Comparison of ENCODE assay signal across 15 cellular contexts in genomic region chr17:64532409-64532808, GRCh38.
"Had no signal": no experiment of that assay in that cellular context is flagged by ENCODE, and none has a peak within 500 bp of the region (broad histone marks: within the 10 kb centered on the region; RNA-seq: fewer than 3 reads in every experiment).

No MANE protein-coding gene starts in this region.

- ATAC-seq: naive thymus-derived CD8-positive, alpha-beta T cell; WTC11 had no signal

- H3K27me3 ChIP-seq: SJCRH30, suprapubic skin, upper lobe of right lung had no signal

- H3K9me3 Mint-ChIP-seq: activated CD4-positive, alpha-beta T cell treated with anti-CD3 and anti-CD28 coated beads, Interleukin-2, amount 10 ng/mL, durations not matched to agents 7 days and 5 days; activated naive CD8-positive, alpha-beta T cell treated with anti-CD3 and anti-CD28 coated beads, Interleukin-2, amount 10 ng/mL, durations not matched to agents 7 days and 5 days; naive thymus-derived CD8-positive, alpha-beta T cell; WTC11 had no signal

- H3K27me3 Mint-ChIP-seq: activated CD4-positive, alpha-beta T cell treated with anti-CD3 and anti-CD28 coated beads, Interleukin-2, amount 10 ng/mL, durations not matched to agents 7 days and 5 days; activated naive CD8-positive, alpha-beta T cell treated with anti-CD3 and anti-CD28 coated beads, Interleukin-2, amount 10 ng/mL, durations not matched to agents 7 days and 5 days; naive thymus-derived CD8-positive, alpha-beta T cell had no signal

- DNase-seq: activated CD4-positive, alpha-beta T cell treated with anti-CD3 and anti-CD28 coated beads, Interleukin-2, amount 10 ng/mL, durations not matched to agents 7 days and 5 days; activated effector memory CD4-positive, alpha-beta T cell treated with anti-CD3 and anti-CD28 coated beads, Interleukin-2, amount 50 U/mL, for 16 hours; activated naive CD8-positive, alpha-beta T cell treated with anti-CD3 and anti-CD28 coated beads, Interleukin-2, amount 10 ng/mL, durations not matched to agents 7 days and 5 days; mammary epithelial cell; mucosa of descending colon; naive thymus-derived CD8-positive, alpha-beta T cell; retina; SJCRH30; stimulated activated CD4-positive, alpha-beta T cell treated with anti-CD3 and anti-CD28 coated beads, Interleukin-2, amount 100 ng/mL, for 48 hours; stimulated activated naive CD4-positive, alpha-beta T cell treated with Interleukin-2 at 50 U/mL for 16 hours; T-helper 2 cell; upper lobe of right lung had no signal

- H3K4me1 ChIP-seq: SJCRH30, upper lobe of right lung had no signal

- H3K9me3 ChIP-seq: mucosa of descending colon, SJCRH30, suprapubic skin, upper lobe of right lung had no signal

- H3K27ac Mint-ChIP-seq: activated CD4-positive, alpha-beta T cell treated with anti-CD3 and anti-CD28 coated beads, Interleukin-2, amount 10 ng/mL, durations not matched to agents 7 days and 5 days; activated naive CD8-positive, alpha-beta T cell treated with anti-CD3 and anti-CD28 coated beads, Interleukin-2, amount 10 ng/mL, durations not matched to agents 7 days and 5 days; WTC11 had no signal

- H3K27ac ChIP-seq: epithelial cell of prostate, SJCRH30, suprapubic skin, upper lobe of right lung had no signal

- H3K4me3 Mint-ChIP-seq: activated CD4-positive, alpha-beta T cell treated with anti-CD3 and anti-CD28 coated beads, Interleukin-2, amount 10 ng/mL, durations not matched to agents 7 days and 5 days; activated naive CD8-positive, alpha-beta T cell treated with anti-CD3 and anti-CD28 coated beads, Interleukin-2, amount 10 ng/mL, durations not matched to agents 7 days and 5 days; naive thymus-derived CD8-positive, alpha-beta T cell; WTC11 had no signal

- H3K4me1 Mint-ChIP-seq: activated CD4-positive, alpha-beta T cell treated with anti-CD3 and anti-CD28 coated beads, Interleukin-2, amount 10 ng/mL, durations not matched to agents 7 days and 5 days; naive thymus-derived CD8-positive, alpha-beta T cell; WTC11 had no signal

- H3K4me3 ChIP-seq: mucosa of descending colon, SJCRH30, suprapubic skin, upper lobe of right lung had no signal
